Comparison of ENCODE assay signal across 8 cellular contexts in the genomic region with DNA sequence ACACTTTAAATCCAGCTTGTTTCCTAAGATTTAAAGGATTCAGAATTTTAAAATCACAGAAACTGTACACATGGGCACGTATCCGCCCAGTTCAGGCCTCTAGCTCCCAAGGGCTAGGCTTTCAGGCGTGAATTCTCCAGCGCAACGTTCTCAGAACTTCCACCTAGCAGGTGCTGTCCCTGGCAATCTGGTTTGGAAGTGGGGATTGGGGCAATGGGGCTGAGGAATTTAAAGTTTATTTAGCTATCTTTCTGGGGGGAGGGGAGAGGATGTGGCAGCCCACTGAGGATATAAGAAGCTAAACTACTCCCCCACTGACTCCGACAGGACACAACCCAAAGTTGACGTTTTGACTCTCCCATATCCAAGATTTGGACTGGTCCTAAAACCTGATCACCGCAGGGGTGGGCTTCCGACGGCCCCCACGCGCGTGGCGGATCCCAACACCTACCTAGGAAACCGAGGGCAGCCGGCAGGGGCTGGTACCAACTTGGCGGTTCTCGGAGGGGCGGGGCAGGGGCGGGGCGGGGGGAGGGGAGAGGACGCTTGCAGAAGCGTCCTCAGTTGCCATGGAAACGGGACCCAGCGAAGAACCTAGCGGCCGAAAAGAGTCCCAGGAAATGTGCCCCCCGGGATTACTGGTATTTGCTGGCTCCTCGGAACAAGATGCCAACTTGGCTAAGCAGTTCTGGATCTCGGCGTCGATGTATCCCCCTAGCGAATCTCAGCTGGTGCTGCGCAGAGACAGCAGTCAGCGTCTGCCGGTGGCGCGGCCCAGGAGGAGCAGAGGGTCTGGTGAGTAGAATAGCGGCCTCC. TPM values are rescaled to one million over a fixed set of nuclear protein-coding genes. Genes with fewer than 3 reads are reported as not detected.
DNase-seq lines count a peak whose midpoint lies in the region; ATAC-seq and TF ChIP-seq lines count a peak whose summit lies in the region.

A gene (plus strand): TSS at position 563 of the 816 bp plus-strand sequence. CDS start 7 bp downstream, at position 570.

- no peaks in the 10 kb centered on the region for H3K9me3 ChIP-seq in right cardiac atrium (ENCODE audit: control insufficient read depth, low read length)
- H3K9me3 ChIP-seq in iPS-18c (ENCODE audit: control insufficient read depth, insufficient read depth, low read length): no peaks in the 10 kb centered on the region
- H3K9me3 ChIP-seq in testis: no peaks in the 10 kb centered on the region

- H3K27me3 ChIP-seq in right cardiac atrium (ENCODE audit: control insufficient read depth, insufficient read depth): no peaks in the 10 kb centered on the region
- no peaks in the 10 kb centered on the region for H3K27me3 ChIP-seq in testis

- H3K4me3 ChIP-seq in right cardiac atrium (ENCODE audit: low read length) (peak within 1 kb of the TSS; percentile 1), iPS-18c (ENCODE audit: insufficient read depth, low read depth, low read length) (peak within 1 kb of the TSS; percentile 36; the same call in 1 of the 2 replicates), testis (peak within 1 kb of the TSS; percentile 21 to 25)

- TF ChIP-seq CTCF in testis (IDR thresholded peaks at IDR 0.05) (no peak), GM10266 (IDR thresholded peaks at IDR 0.05; ENCODE audit: control insufficient read depth, insufficient read depth, low read depth, missing control alignments) (no peak)

- H3K4me1 ChIP-seq in right cardiac atrium (ENCODE audit: control insufficient read depth, insufficient read depth, low read length): peaks cover 5% of the 10 kb centered on the region
- H3K4me1 ChIP-seq in testis: no peaks in the 10 kb centered on the region

- H3K27me3 Mint-ChIP-seq in activated naive CD4-positive, alpha-beta T cell treated with anti-CD3 and anti-CD28 coated beads, Interleukin-2, amount 50 U/mL, for 24 hours: peaks cover 34% of the 10 kb centered on the region

- WGBS in right cardiac atrium: 20% methylated on average over 39 of the region's 39 CpGs
- 24 to 37% methylated on average over 23 to 36 of the region's 39 CpGs for WGBS in testis, 2 donors

- no peak within 1 kb of the TSS for H3K27ac Mint-ChIP-seq in activated naive CD4-positive, alpha-beta T cell treated with anti-CD3 and anti-CD28 coated beads, Interleukin-2, amount 50 U/mL, for 24 hours

- peak within 1 kb of the TSS; percentile 39 for H3K4me3 Mint-ChIP-seq in activated naive CD4-positive, alpha-beta T cell treated with anti-CD3 and anti-CD28 coated beads, Interleukin-2, amount 50 U/mL, for 24 hours

- intact Hi-C loops in right cardiac atrium (cut with DNase I) (no loop called here), Right ventricle myocardium inferior (cut with DNase I) (no loop called here), testis (cut with DNase I; ENCODE audit: low total_unique reads) (no loop called here)

- no peak within 1 kb of the TSS for H3K27ac ChIP-seq in right cardiac atrium (ENCODE audit: low read length)
- no peak within 1 kb of the TSS for H3K27ac ChIP-seq in testis

- ATAC-seq in right cardiac atrium: no peak
- no peak for ATAC-seq in Right ventricle myocardium inferior
- no peak for ATAC-seq in GM19351 (IDR thresholded peaks at IDR 0.05; ENCODE audit: unreplicated experiment)
- no peak for ATAC-seq in GM18909 (IDR thresholded peaks at IDR 0.05; ENCODE audit: poor library complexity, unreplicated experiment)

- TF ChIP-seq POLR2A in testis (IDR thresholded peaks at IDR 0.05): no peak

- no peaks in the 10 kb centered on the region for H3K9me3 Mint-ChIP-seq in activated naive CD4-positive, alpha-beta T cell treated with anti-CD3 and anti-CD28 coated beads, Interleukin-2, amount 50 U/mL, for 24 hours

- H3K36me3 ChIP-seq in testis (ENCODE audit: low read depth, missing control alignments): no peaks in the 10 kb centered on the region

- DNase-seq in right cardiac atrium: peak in 2 of 3 donors; percentile 11 to 36
- no peak for DNase-seq in Right ventricle myocardium inferior (ENCODE audit: missing footprints)
- DNase-seq in testis: peak; percentile 50
- DNase-seq in GM10266 (ENCODE audit: extremely low spot score): no peak

- H3K36me3 Mint-ChIP-seq in activated naive CD4-positive, alpha-beta T cell treated with anti-CD3 and anti-CD28 coated beads, Interleukin-2, amount 50 U/mL, for 24 hours: peaks cover 5% of the 10 kb centered on the region

- H3K4me1 Mint-ChIP-seq in activated naive CD4-positive, alpha-beta T cell treated with anti-CD3 and anti-CD28 coated beads, Interleukin-2, amount 50 U/mL, for 24 hours: peaks cover 3% of the 10 kb centered on the region

RNA-seq across cellular contexts. Expression of the gene that starts here (rescaled TPM):
- total RNA-seq in right cardiac atrium (not detected), Right ventricle myocardium inferior (not detected), testis (10 to 100 TPM; 10.8 to 23.7 TPM)
- polyA plus RNA-seq in right cardiac atrium (not detected), testis (ENCODE audit: insufficient read depth, low read depth, low replicate concordance) (50.1 TPM)

Comparison
In these comparisons a context has a peak if more than half of its experiments do, and no peak if none do; other contexts are left out.
1. RNA of the gene that starts here (total RNA-seq): 10.8 to 23.7 TPM in testis; not detected in right cardiac atrium and not detected in Right ventricle myocardium inferior (single experiment); every median in the first group is over 10 times any median in the second.
2. RNA of the gene that starts here (polyA plus RNA-seq): 50.1 TPM in testis (single experiment); not detected in right cardiac atrium (single experiment); every median in the first group is over 10 times any median in the second.
3. Peak in DNase-seq and H3K4me3 ChIP-seq in right cardiac atrium; RNA of the gene not detected or under 1 TPM.
4. Peak in every context shown above with its lines, with median percentiles within 50 percentile points of each other: H3K4me3 ChIP-seq.